ENCODE assay signal across 8 cellular contexts in the genomic region with DNA sequence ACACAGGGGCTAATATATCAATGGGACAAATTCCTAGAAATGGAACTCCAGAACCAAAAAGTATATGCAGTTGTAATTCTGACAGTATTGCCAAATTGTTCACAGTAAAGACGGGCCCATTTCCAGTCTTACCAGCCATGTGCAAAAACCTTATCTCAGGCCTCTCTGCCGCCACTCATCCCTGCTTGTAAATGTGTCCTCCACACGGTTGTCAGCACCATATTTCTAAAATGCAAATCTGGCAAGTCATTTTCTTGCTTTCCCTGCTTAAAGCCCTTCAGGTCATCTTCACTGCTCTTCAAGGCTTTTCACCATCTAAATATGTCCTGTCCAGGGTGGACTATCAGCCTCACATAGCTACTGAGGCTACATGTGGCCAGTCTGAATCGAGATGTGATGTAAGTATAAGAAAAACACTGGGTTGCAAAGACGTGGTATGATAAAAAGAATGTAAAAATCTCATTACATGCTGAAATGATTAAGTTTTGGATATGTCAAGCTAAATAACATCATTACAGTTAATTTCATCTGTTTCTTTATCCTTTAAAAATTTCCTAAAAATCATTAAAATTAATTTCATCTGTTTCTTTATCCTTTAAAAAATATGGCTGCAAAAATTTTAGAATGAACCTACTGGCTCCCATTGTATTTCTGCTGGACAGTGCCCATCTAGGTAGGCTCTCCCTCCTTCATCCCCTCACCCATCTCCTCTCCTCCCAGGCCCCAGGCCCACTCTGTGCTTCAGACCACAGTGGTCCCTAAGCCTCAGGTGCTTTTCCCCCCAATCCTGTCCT. TPM values are rescaled to one million over a fixed set of nuclear protein-coding genes. Genes with fewer than 3 reads are reported as not detected.
DNase-seq lines count a peak whose midpoint lies in the region; ATAC-seq and TF ChIP-seq lines count a peak whose summit lies in the region.

No MANE protein-coding gene starts in this region.

- H3K4me3 ChIP-seq in SJCRH30 (peak overlapping the region; percentile 85), esophagus squamous epithelium (peak overlapping the region; percentile 75 to 92 (median 84)), retinal pigment epithelial cell (ENCODE audit: low read length) (peak overlapping the region; percentile 72)

- peak; percentile 26 for DNase-seq in GM03348 (ENCODE audit: low spot score)
- no peak for DNase-seq in SJCRH30
- no peak for DNase-seq in esophagus squamous epithelium (lab: John Stamatoyannopoulos, UW)
- no peak for DNase-seq in retinal pigment epithelial cell (ENCODE audit: low read depth)
- no peak for DNase-seq in effector CD4-positive, alpha-beta T cell
- no peak for DNase-seq in G401 (ENCODE audit: low spot score)
- no peak for DNase-seq in activated CD4-positive, CD25-positive, alpha-beta regulatory T cell (lab: John Stamatoyannopoulos, UW)

- 46 to 54% methylated on average over 5 of the region's 5 CpGs for WGBS in esophagus squamous epithelium, 2 donors

- intact Hi-C loops in esophagus squamous epithelium (cut with DNase I) = loop anchor here (5.0 kb wide), 1 partner anchor 114 kb away; no protein-coding TSS in a partner anchor

- TF ChIP-seq CTCF in esophagus squamous epithelium (IDR thresholded peaks at IDR 0.05) = no peak
- TF ChIP-seq CTCF in retinal pigment epithelial cell (conservative IDR thresholded peaks at IDR 0.05; ENCODE audit: low read depth, low read length) = no peak

- H3K36me3 ChIP-seq in SJCRH30 (0 out of 2 replicates have a peak, but pooled peaks cover 4% of the 10 kb centered on the region), esophagus squamous epithelium (peaks cover under 1 to 43% (median 14%) of the 10 kb centered on the region in 3 donors)

- H3K9me3 ChIP-seq in SJCRH30 (replicated peaks) = no peaks in the 10 kb centered on the region
- H3K9me3 ChIP-seq in esophagus squamous epithelium = no peaks in the 10 kb centered on the region

- in situ Hi-C loops in G401 (cut with HindIII; ENCODE audit: low sequenced_read_pairs) = no loop called here

- H3K27ac ChIP-seq in SJCRH30 (peak overlapping the region; percentile 98; the same call in 1 of the 2 replicates), esophagus squamous epithelium (peak overlapping the region; percentile 94 to 99 (median 97))

- H3K27me3 ChIP-seq in SJCRH30 (no peaks in the 10 kb centered on the region), esophagus squamous epithelium (no peaks in the 10 kb centered on the region)

- TF ChIP-seq POLR2A in esophagus squamous epithelium (IDR thresholded peaks at IDR 0.05) = no peak

- H3K4me1 ChIP-seq in SJCRH30 = peaks cover 15% of the 10 kb centered on the region
- peaks cover 9 to 60% (median 19%) of the 10 kb centered on the region in 3 donors for H3K4me1 ChIP-seq in esophagus squamous epithelium

- ATAC-seq in HG03108 (IDR thresholded peaks at IDR 0.05; ENCODE audit: unreplicated experiment) = no peak

RNA-seq across cellular contexts. Expression of gene PARP9, which starts 1.0 kb away (rescaled TPM):
- 12.1 and 14.1 TPM in 2 replicates for total RNA-seq in SJCRH30 (2014; rRNA removed; shearing (Covaris generic))
- total RNA-seq in esophagus squamous epithelium = 10 to 100 TPM; 16.6 to 50.0 (median 19.9) TPM
- 3.8 and 4.1 TPM in 2 replicates for total RNA-seq in G401 (2014; rRNA removed; shearing (Covaris generic))

RNA-seq across cellular contexts. Expression of gene DTX3L, which starts 1.0 kb away (rescaled TPM):
- 12.7 and 13.1 TPM in 2 replicates for total RNA-seq in SJCRH30 (2014; rRNA removed; shearing (Covaris generic))
- total RNA-seq in esophagus squamous epithelium = 10 to 100 TPM; 17.8 to 25.8 (median 19.9) TPM
- 4.9 and 5.3 TPM in 2 replicates for total RNA-seq in G401 (2014; rRNA removed; shearing (Covaris generic))

RNA-seq across cellular contexts. Expression of gene PARP15, which starts 14.3 kb away (rescaled TPM):
- 0.08 and 0.28 TPM in 2 replicates for total RNA-seq in SJCRH30 (2014; rRNA removed; shearing (Covaris generic))
- 1 to 10 TPM in 1 of 4 donors, under 1 TPM in 3; 0.08 to 2.3 (median 0.42) TPM for total RNA-seq in esophagus squamous epithelium
- not detected in 2 replicates for total RNA-seq in G401 (2014; rRNA removed; shearing (Covaris generic))

RNA-seq across cellular contexts. Expression of gene KPNA1, which starts 48.4 kb away (rescaled TPM):
- 40.7 and 43.6 TPM in 2 replicates for total RNA-seq in SJCRH30 (2014; rRNA removed; shearing (Covaris generic))
- 10 to 100 TPM; 30.0 to 38.1 (median 34.5) TPM for total RNA-seq in esophagus squamous epithelium
- 30.8 and 58.9 TPM in 2 replicates for total RNA-seq in G401 (2014; rRNA removed; shearing (Covaris generic))
